ENCODE assay signal across 15 cellular contexts in the genomic region with DNA sequence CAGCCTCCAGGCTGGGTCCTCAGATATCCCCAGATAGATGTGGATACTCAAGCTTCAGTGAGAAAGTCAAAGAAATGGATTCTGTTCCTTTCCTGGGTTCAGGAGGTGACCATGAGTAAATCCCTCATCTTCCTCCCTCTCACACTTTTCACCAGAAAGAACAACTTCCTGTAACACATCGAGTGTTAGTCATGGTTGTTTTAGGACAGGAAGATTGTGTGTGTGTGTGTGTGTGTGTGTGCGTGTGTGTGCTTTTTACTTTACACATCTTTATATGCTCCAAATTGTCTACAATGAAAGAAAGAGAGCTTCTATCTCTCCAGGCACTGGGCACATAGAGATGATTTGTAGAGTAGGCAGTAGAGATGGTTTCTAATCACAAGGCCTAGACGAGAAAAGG.
"Had no signal": no experiment of that assay in that cellular context is flagged by ENCODE, and none has a peak within 500 bp of the region (broad histone marks: within the 10 kb centered on the region; RNA-seq: fewer than 3 reads in every experiment).

No MANE protein-coding gene starts in this region.

- H3K36me3 ChIP-seq: left ventricle myocardium inferior had no signal

- H3K27ac Mint-ChIP-seq: activated CD4-positive, alpha-beta memory T cell treated with anti-CD3 and anti-CD28 coated beads, Interleukin-2, amount 10 ng/mL, durations not matched to agents 7 days and 5 days; activated naive CD4-positive, alpha-beta T cell treated with anti-CD3 and anti-CD28 coated beads, Interleukin-2, amount 10 ng/mL, durations not matched to agents 7 days and 5 days; activated T-cell treated with anti-CD3 and anti-CD28 coated beads, Interleukin-2, amount 50 U/mL, for 24 hours; memory B cell; natural killer cell; stimulated activated memory B cell treated with anti-CD40 and anti-IgM and Interleukin-4, amounts not matched to agents 10 μg/mL and 1 μg/mL and 100 μg/mL, for 72 hours; WTC11 had no signal

- H3K4me3 ChIP-seq: hepatocyte, left ventricle myocardium inferior had no signal

- H3K9me3 Mint-ChIP-seq: activated CD4-positive, alpha-beta memory T cell treated with anti-CD3 and anti-CD28 coated beads, Interleukin-2, amount 10 ng/mL, durations not matched to agents 7 days and 5 days; activated naive CD4-positive, alpha-beta T cell treated with anti-CD3 and anti-CD28 coated beads, Interleukin-2, amount 10 ng/mL, durations not matched to agents 7 days and 5 days; central memory CD8-positive, alpha-beta T cell; memory B cell; natural killer cell; stimulated activated memory B cell treated with anti-CD40 and anti-IgM and Interleukin-4, amounts not matched to agents 10 μg/mL and 1 μg/mL and 100 μg/mL, for 72 hours; WTC11 had no signal

- H3K4me1 Mint-ChIP-seq: activated CD4-positive, alpha-beta memory T cell treated with anti-CD3 and anti-CD28 coated beads, Interleukin-2, amount 10 ng/mL, durations not matched to agents 7 days and 5 days; activated naive CD4-positive, alpha-beta T cell treated with anti-CD3 and anti-CD28 coated beads, Interleukin-2, amount 10 ng/mL, durations not matched to agents 7 days and 5 days; central memory CD8-positive, alpha-beta T cell; memory B cell; natural killer cell had no signal

- FAIRE-seq: kidney, TTC549 had no signal

- H3K27me3 Mint-ChIP-seq: activated naive CD4-positive, alpha-beta T cell treated with anti-CD3 and anti-CD28 coated beads, Interleukin-2, amount 10 ng/mL, durations not matched to agents 7 days and 5 days; activated T-cell treated with anti-CD3 and anti-CD28 coated beads, Interleukin-2, amount 50 U/mL, for 24 hours; central memory CD8-positive, alpha-beta T cell; stimulated activated memory B cell treated with anti-CD40 and anti-IgM and Interleukin-4, amounts not matched to agents 10 μg/mL and 1 μg/mL and 100 μg/mL, for 72 hours had no signal

- H3K27me3 ChIP-seq: hepatocyte had no signal

- H3K36me3 Mint-ChIP-seq: activated naive CD4-positive, alpha-beta T cell treated with anti-CD3 and anti-CD28 coated beads, Interleukin-2, amount 10 ng/mL, durations not matched to agents 7 days and 5 days; memory B cell; natural killer cell; stimulated activated memory B cell treated with anti-CD40 and anti-IgM and Interleukin-4, amounts not matched to agents 10 μg/mL and 1 μg/mL and 100 μg/mL, for 72 hours; WTC11 had no signal

- DNase-seq: activated CD4-positive, alpha-beta memory T cell treated with anti-CD3 and anti-CD28 coated beads, Interleukin-2, amount 10 ng/mL, durations not matched to agents 7 days and 5 days; activated CD4-positive, alpha-beta T cell treated with anti-CD3 and anti-CD28 coated beads for 4 hours; activated naive CD4-positive, alpha-beta T cell treated with anti-CD3 and anti-CD28 coated beads, Interleukin-2, amount 10 ng/mL, durations not matched to agents 7 days and 5 days; activated T-cell treated with anti-CD3 and anti-CD28 coated beads, Interleukin-2, amount 50 U/mL, for 24 hours; effector memory CD4-positive, alpha-beta T cell; kidney; left ventricle myocardium inferior; natural killer cell had no signal

- H3K27ac ChIP-seq: epithelial cell of prostate, hepatocyte, left ventricle myocardium inferior had no signal

- H3K4me3 Mint-ChIP-seq: activated CD4-positive, alpha-beta memory T cell treated with anti-CD3 and anti-CD28 coated beads, Interleukin-2, amount 10 ng/mL, durations not matched to agents 7 days and 5 days; activated naive CD4-positive, alpha-beta T cell treated with anti-CD3 and anti-CD28 coated beads, Interleukin-2, amount 10 ng/mL, durations not matched to agents 7 days and 5 days; activated T-cell treated with anti-CD3 and anti-CD28 coated beads, Interleukin-2, amount 50 U/mL, for 24 hours; central memory CD8-positive, alpha-beta T cell; memory B cell; natural killer cell; stimulated activated memory B cell treated with anti-CD40 and anti-IgM and Interleukin-4, amounts not matched to agents 10 μg/mL and 1 μg/mL and 100 μg/mL, for 72 hours; WTC11 had no signal

- ATAC-seq: natural killer cell; stimulated activated memory B cell treated with anti-CD40 and anti-IgM and Interleukin-4, amounts not matched to agents 10 μg/mL and 1 μg/mL and 100 μg/mL, for 72 hours had no signal

- H3K9me3 ChIP-seq: left ventricle myocardium inferior had no signal
